Comparison of ENCODE assay signal across 18 cellular contexts in genomic region chr6:4041480-4041879, GRCh38. TPM values are rescaled to one million over a fixed set of nuclear protein-coding genes. Genes with fewer than 3 reads are reported as not detected.
DNase-seq lines count a peak whose midpoint lies in the region; ATAC-seq and TF ChIP-seq lines count a peak whose summit lies in the region.
"Had no signal": no experiment of that assay in that cellular context is flagged by ENCODE, and none has a peak within 500 bp of the region (broad histone marks: within the 10 kb centered on the region; RNA-seq: fewer than 3 reads in every experiment).

No MANE protein-coding gene starts in this region.

- TF ChIP-seq CTCF in HEK293 (tag by site-specific recombination; IDR thresholded peaks at IDR 0.05) (no peak), chondrocyte (IDR thresholded peaks at IDR 0.05) (no peak), osteocyte (IDR thresholded peaks at IDR 0.05) (no peak), left ventricle myocardium inferior (IDR thresholded peaks at IDR 0.05; ENCODE audit: borderline replicate concordance) (no peak)

- no peaks in the 10 kb centered on the region for H3K9me3 ChIP-seq in HEK293 (ENCODE audit: control insufficient read depth, insufficient read depth, low read depth, low read length)
- no peaks in the 10 kb centered on the region for H3K9me3 ChIP-seq in left ventricle myocardium inferior (replicated peaks)
- H3K9me3 ChIP-seq: Caco-2 had no signal

- H3K27ac Mint-ChIP-seq in activated T-cell treated with anti-CD3 and anti-CD28 coated beads, Interleukin-2, amount 50 U/mL, for 24 hours = peak overlapping the region; percentile 63
- H3K27ac Mint-ChIP-seq in chondrocyte (ENCODE audit: unreplicated experiment) (peak overlapping the region; percentile 30), osteocyte (ENCODE audit: unreplicated experiment) (peak overlapping the region; percentile 39)

- intact Hi-C loops in left ventricle myocardium inferior (cut with micrococcal nuclease) = no loop called here

- ATAC-seq in activated T-cell treated with anti-CD3 and anti-CD28 coated beads, Interleukin-2, amount 50 U/mL, for 4 hours = no peak
- ATAC-seq: PC-3 had no signal

- H3K36me3 Mint-ChIP-seq in activated T-cell treated with anti-CD3 and anti-CD28 coated beads, Interleukin-2, amount 50 U/mL, for 24 hours (ENCODE audit: low read depth) = peaks cover 95% of the 10 kb centered on the region
- H3K36me3 Mint-ChIP-seq in activated T-cell treated with anti-CD3 and anti-CD28 coated beads, Interleukin-2, amount 50 U/mL, for 4 hours (ENCODE audit: insufficient read depth) = peaks cover 56% of the 10 kb centered on the region
- H3K36me3 Mint-ChIP-seq in chondrocyte (ENCODE audit: low read depth) (peaks cover 45% of the 10 kb centered on the region), osteocyte (ENCODE audit: unreplicated experiment) (peaks cover 66% of the 10 kb centered on the region)

- H3K4me3 Mint-ChIP-seq in activated T-cell treated with anti-CD3 and anti-CD28 coated beads, Interleukin-2, amount 50 U/mL, for 24 hours = no peak overlapping the region
- H3K4me3 Mint-ChIP-seq in activated T-cell treated with anti-CD3 and anti-CD28 coated beads, Interleukin-2, amount 50 U/mL, for 4 hours = no peak overlapping the region
- H3K4me3 Mint-ChIP-seq in chondrocyte (ENCODE audit: unreplicated experiment) = no peak overlapping the region
- H3K4me3 Mint-ChIP-seq in osteocyte (ENCODE audit: unreplicated experiment) = no peak overlapping the region
- H3K4me3 Mint-ChIP-seq: CD14-positive monocyte had no signal

- H3K36me3 ChIP-seq in HEK293 (ENCODE audit: control insufficient read depth in 2 of 2, insufficient read depth in 1 of 2, low read length in 2 of 2) (peaks cover 68 to 86% of the 10 kb centered on the region in 2 experiments), left ventricle myocardium inferior (peaks cover 91% of the 10 kb centered on the region)

- DNase-seq in activated T-cell treated with anti-CD3 and anti-CD28 coated beads, Interleukin-2, amount 50 U/mL, for 24 hours = no peak
- no peak for DNase-seq in activated T-cell treated with anti-CD3 and anti-CD28 coated beads, Interleukin-2, amount 50 U/mL, for 4 hours
- no peak for DNase-seq in chondrocyte (ENCODE audit: low spot score)
- DNase-seq in osteocyte (ENCODE audit: extremely low spot score, unreplicated experiment) = no peak
- no peak for DNase-seq in SW 1271 (lab: John Stamatoyannopoulos, UW)
- no peak for DNase-seq in left ventricle myocardium inferior
- DNase-seq: Caco-2, DMS53, NCI-H1105 treated with DMSO at 0.1 percent for 48 hours, NCI-H1694 treated with DMSO at 0.1 percent for 48 hours, NCI-H2171, NCI-H446 treated with DMSO at 0.1 percent for 48 hours, NCI-H748 treated with DMSO at 0.1 percent for 48 hours, PC-3 had no signal

- no peak overlapping the region for H3K4me3 ChIP-seq in HEK293 (ENCODE audit: low read depth, low read length)
- H3K4me3 ChIP-seq in left ventricle myocardium inferior = no peak overlapping the region

- POLR2A ChIA-PET in HEK293 (lab: Yijun Ruan, JAX) = no interaction called here

- H3K9me3 Mint-ChIP-seq in activated T-cell treated with anti-CD3 and anti-CD28 coated beads, Interleukin-2, amount 50 U/mL, for 24 hours = no peaks in the 10 kb centered on the region
- H3K9me3 Mint-ChIP-seq in activated T-cell treated with anti-CD3 and anti-CD28 coated beads, Interleukin-2, amount 50 U/mL, for 4 hours = no peaks in the 10 kb centered on the region
- no peaks in the 10 kb centered on the region for H3K9me3 Mint-ChIP-seq in chondrocyte (ENCODE audit: low read depth)
- H3K9me3 Mint-ChIP-seq in osteocyte (ENCODE audit: unreplicated experiment) = no peaks in the 10 kb centered on the region
- H3K9me3 Mint-ChIP-seq: CD14-positive monocyte had no signal

- peaks cover 25% of the 10 kb centered on the region for H3K4me1 Mint-ChIP-seq in activated T-cell treated with anti-CD3 and anti-CD28 coated beads, Interleukin-2, amount 50 U/mL, for 24 hours (ENCODE audit: low read depth)
- H3K4me1 Mint-ChIP-seq in activated T-cell treated with anti-CD3 and anti-CD28 coated beads, Interleukin-2, amount 50 U/mL, for 4 hours (ENCODE audit: low read depth) = peaks cover 15% of the 10 kb centered on the region
- H3K4me1 Mint-ChIP-seq in chondrocyte (ENCODE audit: low read depth) = peaks cover 33% of the 10 kb centered on the region
- H3K4me1 Mint-ChIP-seq in osteocyte (ENCODE audit: unreplicated experiment) = peaks cover 37% of the 10 kb centered on the region
- H3K4me1 Mint-ChIP-seq: CD14-positive monocyte had no signal

- H3K4me1 ChIP-seq in HEK293 (ENCODE audit: control insufficient read depth, insufficient read depth, low read length) (peaks cover 6% of the 10 kb centered on the region), left ventricle myocardium inferior (peaks cover 15% of the 10 kb centered on the region)
- H3K4me1 ChIP-seq: Caco-2 had no signal

- no peaks in the 10 kb centered on the region for H3K27me3 Mint-ChIP-seq in activated T-cell treated with anti-CD3 and anti-CD28 coated beads, Interleukin-2, amount 50 U/mL, for 24 hours
- H3K27me3 Mint-ChIP-seq in activated T-cell treated with anti-CD3 and anti-CD28 coated beads, Interleukin-2, amount 50 U/mL, for 4 hours (ENCODE audit: low read depth) = no peaks in the 10 kb centered on the region
- H3K27me3 Mint-ChIP-seq in chondrocyte (ENCODE audit: low read depth) (no peaks in the 10 kb centered on the region), osteocyte (ENCODE audit: unreplicated experiment) (no peaks in the 10 kb centered on the region)

- H3K27me3 ChIP-seq in left ventricle myocardium inferior (ENCODE audit: low read depth) = no peaks in the 10 kb centered on the region

- CTCF ChIA-PET in HEK293 (lab: Yijun Ruan, JAX) = no interaction called here

- H3K27ac ChIP-seq in HEK293 (ENCODE audit: extremely low read depth, low read depth, low read length) = no peak overlapping the region
- H3K27ac ChIP-seq in left ventricle myocardium inferior (replicated peaks) = no peak overlapping the region
- H3K27ac ChIP-seq: HL-60, RWPE1 had no signal

TF ChIP-seq in HEK293, 187 proteins besides CTCF, POLR2A, EP300 and RAD21 (continues in another document):
- TF ChIP-seq ZNF561 (tag by site-specific recombination; IDR thresholded peaks at IDR 0.05; ENCODE audit: borderline replicate concordance) (no peak), ZNF549 (tag by site-specific recombination; IDR thresholded peaks at IDR 0.05) (no peak), ZNF398 (tag by site-specific recombination; IDR thresholded peaks at IDR 0.05) (no peak), ZNF707 (tag by site-specific recombination; IDR thresholded peaks at IDR 0.05) (no peak), ZNF174 (tag by site-specific recombination; IDR thresholded peaks at IDR 0.05) (no peak), ZNF18 (tag by site-specific recombination; IDR thresholded peaks at IDR 0.05) (peak; percentile 79), ZNF433 (tag by site-specific recombination; IDR thresholded peaks at IDR 0.05; ENCODE audit: low read depth) (no peak), ZNF449 (tag by site-specific recombination; IDR thresholded peaks at IDR 0.05) (no peak), BCL11B (tag by site-specific recombination; IDR thresholded peaks at IDR 0.05; ENCODE audit: low read depth) (no peak)

RNA-seq across cellular contexts. Expression of gene FAM217A, which starts 37.5 kb away (rescaled TPM):
- total RNA-seq in activated T-cell treated with anti-CD3 and anti-CD28 coated beads, Interleukin-2, amount 50 U/mL, for 4 hours = not detected
- total RNA-seq in chondrocyte (not detected in 3 replicates), osteocyte (not detected in 2 replicates), left ventricle myocardium inferior (not detected)
- total RNA-seq: Caco-2, PC-3 had no signal
